ENCODE assay signal across 1 cellular context in genomic region chr6:37258405-37258704, GRCh38.
TF ChIP-seq lines count a peak whose summit lies in the region.

No MANE protein-coding gene starts in this region.

TF ChIP-seq in GM23338, 12 proteins besides CTCF, POLR2A, EP300 and RAD21 (continued from another document):
- TF ChIP-seq REST (IDR thresholded peaks at IDR 0.05; ENCODE audit: unreplicated experiment), result no peak
TF ChIP-seq in GM23338: peak in this region for 0.
